9 cellular contexts compared by ENCODE assay signal in genomic region chr19:17948967-17949930, GRCh38. TPM values are rescaled to one million over a fixed set of nuclear protein-coding genes. Genes with fewer than 3 reads are reported as not detected.
DNase-seq lines count a peak whose midpoint lies in the region; ATAC-seq and TF ChIP-seq lines count a peak whose summit lies in the region.
"Had no signal": no experiment of that assay in that cellular context is flagged by ENCODE, and none has a peak within 500 bp of the region (broad histone marks: within the 10 kb centered on the region; RNA-seq: fewer than 3 reads in every experiment).

No MANE protein-coding gene starts in this region.

- H3K27ac Mint-ChIP-seq in MCF 10A (ENCODE audit: low read depth, unreplicated experiment) (no peak overlapping the region), endothelial cell (ENCODE audit: unreplicated experiment) (no peak overlapping the region)

- no peak overlapping the region for H3K4me3 ChIP-seq in mammary epithelial cell (replicated peaks in 1 of 3; ENCODE audit: insufficient read depth in 1 of 3, low read depth in 2 of 3, low read length in 3 of 3)
- H3K4me3 ChIP-seq in OCI-LY7 (ENCODE audit: low read depth, low read length, poor library complexity, severe bottlenecking), result peak overlapping the region; percentile 65

- TF ChIP-seq CTCF in MCF 10A (IDR thresholded peaks at IDR 0.05; ENCODE audit: unreplicated experiment) (no peak), mammary epithelial cell (conservative IDR thresholded peaks at IDR 0.05 in 1 of 2, IDR thresholded peaks at IDR 0.05 in 1 of 2; ENCODE audit: extremely low read depth in 1 of 2, insufficient read depth in 1 of 2, low read depth in 1 of 2, low read length in 2 of 2) (no peak), OCI-LY7 (conservative IDR thresholded peaks at IDR 0.05; ENCODE audit: low read length) (no peak), endothelial cell (IDR thresholded peaks at IDR 0.05; ENCODE audit: unreplicated experiment) (no peak)

- H3K4me2 ChIP-seq in mammary epithelial cell (ENCODE audit: insufficient read depth, low read depth, low read length) (no peak overlapping the region), OCI-LY7 (ENCODE audit: low read length) (peak overlapping the region; percentile 69)

- no peaks in the 10 kb centered on the region for H3K9me3 ChIP-seq in mammary epithelial cell (replicated peaks; ENCODE audit: insufficient read depth, low read length)
- no peaks in the 10 kb centered on the region for H3K9me3 ChIP-seq in OCI-LY7 (ENCODE audit: low read length)

- intact Hi-C loops in MCF 10A (cut with micrococcal nuclease), result no loop called here
- intact Hi-C loops in mammary epithelial cell (cut with micrococcal nuclease), result no loop called here
- intact Hi-C loops in OCI-LY7 (cut with micrococcal nuclease; ENCODE audit: unreplicated experiment), result loop anchor here (10.0 kb wide), 1 partner anchor 146 kb away; the partner anchor contains the start of gene MAST3

- CTCF ChIA-PET in MCF 10A (lab: Yijun Ruan, JAX) (interaction anchor here (0.6 to 1.5 kb wide), 4 partner anchors 11 to 550 kb away, joined by 3 to 8 read pairs (median 4); no protein-coding TSS in a partner anchor), mammary epithelial cell (lab: Charles Lee; ENCODE audit: low non-redundant PET) (no interaction called here), OCI-LY7 (lab: Charles Lee; ENCODE audit: unreplicated experiment) (interaction anchor here (0.6 to 1.2 kb wide), 3 partner anchors 49 to 569 kb away, joined by 3 to 4 read pairs (median 4); no protein-coding TSS in a partner anchor)

- dilution Hi-C loops in mammary epithelial cell (cut with HindIII; ENCODE audit: low sequenced_read_pairs), result no loop called here

- H3K27ac ChIP-seq in mammary epithelial cell (ENCODE audit: insufficient read depth, low read depth, low read length), result no peak overlapping the region
- peak overlapping the region; percentile 25 for H3K27ac ChIP-seq in OCI-LY7 (ENCODE audit: low read depth, low read length, poor library complexity, severe bottlenecking)

- H3K9me2 ChIP-seq in OCI-LY7 (ENCODE audit: insufficient read depth, low read length), result no peaks in the 10 kb centered on the region

- no peak for DNase-seq in MCF 10A (ENCODE audit: unreplicated experiment)
- no peak for DNase-seq in mammary epithelial cell
- DNase-seq in OCI-LY7 (ENCODE audit: low spot score), result peak; percentile 30
- no peak for DNase-seq in endothelial cell (ENCODE audit: low spot score)
- peak; percentile 50 for DNase-seq in stimulated activated naive CD8-positive, alpha-beta T cell treated with anti-CD3 and anti-CD28 coated beads, Interleukin-15, Interleukin-2, amounts not matched to agents 100 U/mL and 50 U/mL, for 24 hours
- DNase-seq in SW 1271 (lab: John Stamatoyannopoulos, UW), result no peak
- DNase-seq in GF-D8 (lab: John Stamatoyannopoulos, UW), result no peak
- DNase-seq in glomerular visceral epithelial cell (ENCODE audit: extremely low spot score), result no peak
- DNase-seq: activated CD4-positive, CD25-positive, alpha-beta regulatory T cell had no signal

- POLR2A ChIA-PET in MCF 10A (lab: Yijun Ruan, JAX), result interaction anchor here (0.6 to 1.8 kb wide), 3 partner anchors 8 to 27 kb away, joined by 3 to 15 read pairs (median 3); partner anchors contain the start of gene CCDC124
- POLR2A ChIA-PET in OCI-LY7 (lab: Charles Lee), result interaction anchor here (0.5 to 1.6 kb wide), 2 partner anchors 9 to 18 kb away, joined by 3 read pairs; no protein-coding TSS in a partner anchor

- in situ Hi-C loops in mammary epithelial cell (cut with MboI; ENCODE audit: low sequenced_read_pairs in 2 of 2), result loop anchor here in 1 of 2 donors (25.0 kb wide), 1 partner anchor 113 kb away; no protein-coding TSS in a partner anchor

- H4K20me1 ChIP-seq in mammary epithelial cell (ENCODE audit: insufficient read depth, low read length) (no peaks in the 10 kb centered on the region), OCI-LY7 (ENCODE audit: insufficient read depth, low read length) (no peaks in the 10 kb centered on the region)

- H3K4me3 Mint-ChIP-seq in MCF 10A (ENCODE audit: unreplicated experiment) (peak overlapping the region; percentile 83), endothelial cell (ENCODE audit: unreplicated experiment) (peak overlapping the region; percentile 20)

- peaks cover 15% of the 10 kb centered on the region for H3K4me1 Mint-ChIP-seq in MCF 10A (ENCODE audit: insufficient read depth, unreplicated experiment)
- peaks cover 19% of the 10 kb centered on the region for H3K4me1 Mint-ChIP-seq in endothelial cell (ENCODE audit: unreplicated experiment)

- 29% methylated on average over 31 of the region's 48 CpGs for WGBS in mammary epithelial cell (ENCODE audit: low coverage, missing lambda C conversion rate)

- no TSS peak for BruUV-seq in MCF 10A (replicated peaks; lab: Mats Ljungman, UMichigan)
- no TSS peak for BruUV-seq in mammary epithelial cell (replicated peaks; lab: Mats Ljungman, UMichigan)
- BruUV-seq in OCI-LY7 (replicated peaks; lab: Mats Ljungman, UMichigan), result no TSS peak

- H3K79me2 ChIP-seq in mammary epithelial cell (ENCODE audit: insufficient read depth, low read length), result no peaks in the 10 kb centered on the region
- no peaks in the 10 kb centered on the region for H3K79me2 ChIP-seq in OCI-LY7 (ENCODE audit: insufficient read depth, low read depth, low read length)

- H3K9ac ChIP-seq in mammary epithelial cell (ENCODE audit: insufficient read depth, low read length), result no peak overlapping the region

- H3K27me3 Mint-ChIP-seq in MCF 10A (ENCODE audit: insufficient read depth, unreplicated experiment) (peaks cover 52% of the 10 kb centered on the region), endothelial cell (ENCODE audit: unreplicated experiment) (peaks cover 32% of the 10 kb centered on the region)

- H2AFZ ChIP-seq in mammary epithelial cell (ENCODE audit: low read depth, low read length) (no peak overlapping the region), OCI-LY7 (ENCODE audit: low read length) (peak overlapping the region; percentile 46; the same call in 1 of the 2 replicates)

- H3K9me3 Mint-ChIP-seq in MCF 10A (ENCODE audit: unreplicated experiment) (no peaks in the 10 kb centered on the region), endothelial cell (ENCODE audit: unreplicated experiment) (no peaks in the 10 kb centered on the region)

- H3K36me3 Mint-ChIP-seq in MCF 10A (ENCODE audit: insufficient read depth, unreplicated experiment) (no peaks in the 10 kb centered on the region), endothelial cell (ENCODE audit: low read depth, unreplicated experiment) (peaks cover 7% of the 10 kb centered on the region)

- no peak for ATAC-seq in stimulated activated naive CD8-positive, alpha-beta T cell treated with anti-CD3 and anti-CD28 coated beads, Interleukin-15, Interleukin-2, amounts not matched to agents 100 U/mL and 50 U/mL, for 24 hours

- H3K36me3 ChIP-seq in mammary epithelial cell (ENCODE audit: insufficient read depth, low read length), result no peaks in the 10 kb centered on the region
- H3K36me3 ChIP-seq in OCI-LY7 (ENCODE audit: insufficient read depth, low read length), result peaks cover 8% of the 10 kb centered on the region; the same call in 1 of the 2 replicates

- H3K4me1 ChIP-seq in mammary epithelial cell (ENCODE audit: insufficient read depth, low read length), result peaks cover 16% of the 10 kb centered on the region
- peaks cover 42% of the 10 kb centered on the region for H3K4me1 ChIP-seq in OCI-LY7 (ENCODE audit: insufficient read depth, low read length, poor library complexity, severe bottlenecking)

- peaks cover 36% of the 10 kb centered on the region for H3K27me3 ChIP-seq in mammary epithelial cell (ENCODE audit: insufficient read depth, low read length)

RNA-seq across cellular contexts. Expression of gene CCDC124, which starts 16.4 kb away (rescaled TPM):
- total RNA-seq in MCF 10A (2022) (122 and 131 TPM in 2 replicates), mammary epithelial cell (100 to 1,000 TPM in 1 of 2 donors, 10 to 100 TPM in 1; 20.3 to 100 TPM), OCI-LY7 (2022) (86.8 and 106 TPM in 2 replicates), endothelial cell (ENCODE audit: unreplicated experiment) (68.2 TPM)
- polyA plus RNA-seq in mammary epithelial cell, result 85.3 TPM
- polyA minus RNA-seq in mammary epithelial cell, result 6.0 TPM
- 57.5 and 68.2 TPM in 2 replicates for total RNA-seq in OCI-LY7 (2014; rRNA removed; shearing (Covaris generic))

RNA-seq across cellular contexts. Expression of gene KCNN1, which starts 17.7 kb away (rescaled TPM):
- total RNA-seq in MCF 10A (2022) (not detected in 2 replicates), mammary epithelial cell (under 1 TPM in 1 of 2 donors, not detected in 1; 0.24 TPM), OCI-LY7 (2022) (0.57 and 0.61 TPM in 2 replicates), endothelial cell (ENCODE audit: unreplicated experiment) (19.3 TPM)
- 0.05 TPM for polyA plus RNA-seq in mammary epithelial cell
- polyA minus RNA-seq in mammary epithelial cell, result not detected
- 0.51 and 1.1 TPM in 2 replicates for total RNA-seq in OCI-LY7 (2014; rRNA removed; shearing (Covaris generic))

RNA-seq across cellular contexts. Expression of gene ARRDC2, which starts 58.7 kb away (rescaled TPM):
- total RNA-seq in MCF 10A (2022) (14.1 and 18.8 TPM in 2 replicates), mammary epithelial cell (1 to 10 TPM; 4.2 to 6.9 TPM), OCI-LY7 (2022) (30.6 and 30.7 TPM in 2 replicates), endothelial cell (ENCODE audit: unreplicated experiment) (2.8 TPM)
- polyA plus RNA-seq in mammary epithelial cell, result 3.4 TPM
- polyA minus RNA-seq in mammary epithelial cell, result not detected
- total RNA-seq in OCI-LY7 (2014; rRNA removed; shearing (Covaris generic)), result 27.3 and 30.7 TPM in 2 replicates

Comparison
In these comparisons a context has a peak if more than half of its experiments do, and no peak if none do; other contexts are left out.
1. DNase-seq: peak in OCI-LY7 (single experiment) and stimulated activated naive CD8-positive, alpha-beta T cell treated with anti-CD3 and anti-CD28 coated beads, Interleukin-15, Interleukin-2, amounts not matched to agents 100 U/mL and 50 U/mL, for 24 hours (single experiment); none in MCF 10A (single experiment), mammary epithelial cell (single experiment), endothelial cell (single experiment), SW 1271 (0 of 2), GF-D8 (single experiment) and glomerular visceral epithelial cell (single experiment).